ENCODE assay signal across 8 cellular contexts in the genomic region with DNA sequence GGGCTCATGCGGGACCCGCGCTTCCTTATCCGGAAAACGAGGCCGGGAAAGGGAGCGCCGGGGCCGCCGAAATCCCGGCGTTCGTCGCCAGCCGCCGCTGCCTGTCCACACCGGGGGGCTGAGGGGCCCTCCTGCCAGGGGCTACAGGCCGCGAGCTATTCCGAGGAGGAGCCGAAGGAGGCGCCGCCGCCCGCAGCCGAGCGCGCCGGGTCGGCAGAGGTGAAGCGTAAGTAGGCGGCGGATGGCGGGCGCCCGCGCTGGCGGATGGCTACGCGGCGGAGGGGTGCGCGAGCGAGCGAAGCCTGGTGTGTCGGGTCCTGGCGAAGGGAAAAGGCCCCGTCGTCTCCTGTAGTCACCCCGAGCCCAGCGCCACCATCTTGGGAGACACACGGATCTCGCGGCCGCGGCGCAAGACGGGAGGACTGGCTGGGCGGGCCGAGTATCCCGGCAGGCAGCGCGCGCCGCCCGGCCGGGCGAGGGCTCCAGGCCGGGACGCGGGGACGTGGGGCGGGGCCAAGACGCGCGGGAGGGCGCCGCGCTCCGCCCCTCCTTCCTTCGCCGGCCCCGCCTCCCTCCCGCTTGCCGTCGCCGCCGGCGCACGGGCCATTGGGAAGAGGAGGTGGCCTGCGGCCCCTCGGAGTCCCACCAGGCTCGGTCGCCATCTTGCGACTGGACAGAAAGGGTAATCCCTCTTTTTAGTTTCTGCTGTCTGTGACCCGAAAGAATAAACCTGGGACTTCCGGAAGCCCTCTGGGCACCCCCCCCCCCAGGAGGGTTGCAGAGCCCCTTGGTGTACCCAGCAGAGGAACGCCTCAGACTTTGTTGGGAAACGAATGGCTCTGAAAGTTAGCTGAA. TPM values are rescaled to one million over a fixed set of nuclear protein-coding genes. Genes with fewer than 3 reads are reported as not detected.
DNase-seq lines count a peak whose midpoint lies in the region; ATAC-seq and TF ChIP-seq lines count a peak whose summit lies in the region.

UBE3A (minus strand) TSS at position 424 of the 855 bp plus-strand sequence. CDS start 29,917 bp downstream, outside the sequence.

- TF ChIP-seq CTCF in GM13976 (IDR thresholded peaks at IDR 0.05; ENCODE audit: borderline replicate concordance, control extremely low read depth, extremely low read depth, insufficient read depth, missing control alignments) (peak; percentile 18), adrenal gland (IDR thresholded peaks at IDR 0.05) (peak in 3 of 6 experiments; percentile 21 to 33 (median 26)), heart left ventricle (IDR thresholded peaks at IDR 0.05) (peak in 8 of 12 donors; percentile 1 to 50 (median 36)), transverse colon (IDR thresholded peaks at IDR 0.05) (peak in 2 of 5 experiments; percentile 16 to 19)

- H3K4me1 ChIP-seq in adrenal gland (replicated peaks in 1 of 2) = peaks cover 10 to 33% of the 10 kb centered on the region in 2 donors
- H3K4me1 ChIP-seq in heart left ventricle = peaks cover 0 to 44% (median 32%) of the 10 kb centered on the region in 12 donors
- peaks cover 23 to 39% (median 35%) of the 10 kb centered on the region in 4 donors for H3K4me1 ChIP-seq in transverse colon

- TF ChIP-seq EP300 in transverse colon (IDR thresholded peaks at IDR 0.05; ENCODE audit: low read depth) = no peak

- H3K9me3 ChIP-seq in adrenal gland (replicated peaks in 1 of 3) = no peaks in the 10 kb centered on the region
- H3K9me3 ChIP-seq in heart left ventricle = no peaks in the 10 kb centered on the region
- no peaks in the 10 kb centered on the region for H3K9me3 ChIP-seq in transverse colon

- no peaks in the 10 kb centered on the region for H3K27me3 ChIP-seq in adrenal gland
- no peaks in the 10 kb centered on the region for H3K27me3 ChIP-seq in heart left ventricle
- H3K27me3 ChIP-seq in transverse colon = no peaks in the 10 kb centered on the region

- H3K27ac ChIP-seq in adrenal gland = peak within 1 kb of the TSS; percentile 84 to 100 (median 99)
- H3K27ac ChIP-seq in heart left ventricle = peak within 1 kb of the TSS; percentile 95 to 100 (median 99)
- peak within 1 kb of the TSS; percentile 98 to 100 (median 99) for H3K27ac ChIP-seq in transverse colon

- intact Hi-C loops in adrenal gland (cut with DNase I) = loop anchor here in 1 of 2 donors (10.0 kb wide), 1 partner anchor 94 kb away; no protein-coding TSS in a partner anchor
- intact Hi-C loops in heart left ventricle (cut with DNase I) = loop anchor here (5.0 to 10.0 kb wide), 8 partner anchors 62 to 643 kb away; no protein-coding TSS in a partner anchor
- intact Hi-C loops in transverse colon (cut with DNase I; ENCODE audit: low total_unique reads) = loop anchor here (10.0 kb wide), 1 partner anchor 94 kb away; no protein-coding TSS in a partner anchor

- peak; percentile 90 for ATAC-seq in HG02798 (IDR thresholded peaks at IDR 0.05; ENCODE audit: poor library complexity, unreplicated experiment)
- ATAC-seq in heart left ventricle = peak; percentile 94 to 98 (median 98)

- DNase-seq in GM13976 (ENCODE audit: low spot score) (peak; percentile 94), NCI-H1417 treated with DMSO at 0.1 percent for 48 hours (lab: John Stamatoyannopoulos, UW) (peak; percentile 76), T-helper 1 cell (peak; percentile 75 to 90 (median 81)), adrenal gland (peak; percentile 91 to 93 (median 92)), heart left ventricle (peak; percentile 92 to 96 (median 94)), pons (ENCODE audit: low spot score) (peak; percentile 92), transverse colon (peak; percentile 93)

- 0 to 3% (median 0%) methylated on average over 6 to 99 of the region's 99 CpGs for WGBS in adrenal gland, 4 donors
- WGBS in heart left ventricle, 4 donors = 0 to 1% (median 0%) methylated on average over 10 to 99 of the region's 99 CpGs
- 0% methylated on average over 64 of the region's 99 CpGs; no CpG with 5 or more reads in 1 of the 2 donors for WGBS in transverse colon (ENCODE audit: low coverage in 1 of 2), 2 donors

- in situ Hi-C loops in GM13976 (cut with MboI; ENCODE audit: low sequenced_read_pairs, unreplicated experiment) (loop anchor here (25.0 kb wide), 1 partner anchor 477 kb away; the partner anchor contains the start of genes SNRPN and SNURF), transverse colon (cut with MboI; ENCODE audit: low pct_ligation_motif_present in 1 of 4, low pct_unique_long_range_greater_than_20kb in 1 of 4, low sequenced_read_pairs in 3 of 4) (loop anchor here in 1 of 4 donors (25.0 kb wide), 2 partner anchors 477 to 648 kb away; partner anchors contain the start of genes SNRPN and SNURF)

- H3K4me3 ChIP-seq in adrenal gland (peak within 1 kb of the TSS; percentile 75 to 99 (median 84)), heart left ventricle (peak within 1 kb of the TSS; percentile 79 to 100 (median 98)), transverse colon (peak within 1 kb of the TSS; percentile 84 to 100 (median 96))

- TF ChIP-seq POLR2A in adrenal gland (IDR thresholded peaks at IDR 0.05) (peak; percentile 42 to 84), heart left ventricle (IDR thresholded peaks at IDR 0.05) (peak in 1 of 2 donors; percentile 83), transverse colon (IDR thresholded peaks at IDR 0.05) (peak; percentile 78)

- H3K36me3 ChIP-seq in adrenal gland (replicated peaks in 1 of 2) (no peaks in the 10 kb centered on the region), heart left ventricle (no peaks in the 10 kb centered on the region), transverse colon (no peaks in the 10 kb centered on the region)

RNA-seq across cellular contexts. Expression of gene UBE3A, which starts in this region (rescaled TPM):
- 100 to 1,000 TPM in 2 of 8 donors, 10 to 100 TPM in 6; 32.5 to 114 (median 87.4) TPM for total RNA-seq in adrenal gland
- polyA plus RNA-seq in adrenal gland = 10 to 100 TPM; 19.6 to 67.4 (median 24.5) TPM
- 100 to 1,000 TPM in 7 of 9 donors, 10 to 100 TPM in 2; 73.0 to 140 (median 111) TPM for total RNA-seq in heart left ventricle
- polyA plus RNA-seq in heart left ventricle = 10 to 100 TPM; 34.6 to 48.0 TPM
- total RNA-seq in transverse colon = 10 to 100 TPM; 52.1 to 92.1 (median 76.5) TPM

Comparison
In these comparisons a context has a peak if more than half of its experiments do, and no peak if none do; other contexts are left out.
1. Peak in every context shown above with its lines: DNase-seq, ATAC-seq, H3K4me3 ChIP-seq and H3K27ac ChIP-seq.